1 cellular context compared by ENCODE assay signal in the genomic region with DNA sequence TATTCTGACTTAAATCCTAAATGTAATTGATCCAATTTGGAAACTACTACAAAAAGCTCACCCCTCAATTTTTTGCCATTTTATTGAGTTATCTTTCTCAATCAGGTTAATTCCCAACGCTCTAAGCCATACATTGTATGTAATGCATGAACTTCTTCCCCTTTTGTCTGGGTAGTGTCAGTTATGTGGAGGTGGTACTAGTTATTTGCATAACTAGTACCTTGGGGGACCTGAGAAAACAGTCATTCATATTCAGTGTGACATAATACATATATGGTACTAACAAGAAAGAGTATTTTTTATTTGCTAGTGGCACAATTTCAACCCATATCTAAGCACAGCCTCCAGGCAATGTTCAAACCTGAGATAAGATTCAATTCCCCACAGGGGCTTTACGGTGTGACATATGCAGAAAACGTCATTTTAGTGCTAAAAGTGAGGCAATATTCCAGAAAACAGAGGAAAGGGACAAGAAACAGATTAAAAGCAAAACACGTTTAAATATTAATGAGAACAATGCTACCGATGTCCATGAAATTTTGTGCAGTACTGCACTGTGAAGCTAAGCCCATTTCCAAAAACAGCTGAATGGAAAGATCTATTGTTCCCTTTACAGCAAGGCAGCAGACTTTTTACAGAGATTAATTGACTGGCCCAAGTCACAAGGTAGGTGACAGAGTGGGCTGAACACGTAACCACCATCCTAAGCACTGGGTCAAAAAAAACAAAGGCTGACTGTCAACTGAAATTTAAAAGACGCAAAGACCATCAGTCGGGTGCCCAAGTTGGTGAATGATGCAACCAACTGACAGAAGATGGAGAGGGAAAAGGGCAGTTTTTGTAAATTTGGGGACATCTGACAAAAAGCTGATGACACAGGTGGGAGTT.
TF ChIP-seq lines count a peak whose summit lies in the region.

No MANE protein-coding gene starts in this region.

TF ChIP-seq in K562, 482 proteins besides CTCF, POLR2A, EP300 and RAD21 (continued from another document and continues in another):
- TF ChIP-seq JUN (IDR thresholded peaks at IDR 0.05; ENCODE audit: borderline replicate concordance, low read depth, low read length) (0 out of 2 replicates have a peak, but pooled peaks have one; percentile 44), JUN (CRISPR knock-in tag; IDR thresholded peaks at IDR 0.05; ENCODE audit: borderline replicate concordance) (no peak), TRIM25 (IDR thresholded peaks at IDR 0.05; ENCODE audit: borderline replicate concordance) (no peak), GABPA (tag; conservative IDR thresholded peaks at IDR 0.05; ENCODE audit: low read depth) (no peak), HNRNPK (IDR thresholded peaks at IDR 0.05; ENCODE audit: low read depth, low read length, poor library complexity, severe bottlenecking) (no peak), THRAP3 (IDR thresholded peaks at IDR 0.05; ENCODE audit: borderline replicate concordance) (no peak; the same call in 1 of the 2 replicates), NCOA1 (IDR thresholded peaks at IDR 0.05; ENCODE audit: low read depth) (peak; percentile 40; the same call in 1 of the 2 replicates), ZNF561 (CRISPR knock-in tag; conservative IDR thresholded peaks at IDR 0.05) (no peak), NCOR1 (IDR thresholded peaks at IDR 0.05) (no peak), TBL1XR1 (IDR thresholded peaks at IDR 0.05; ENCODE audit: low read length in 2 of 2) (no peak), CBX2 (IDR thresholded peaks at IDR 0.05; ENCODE audit: insufficient read depth, low read length, poor library complexity, severe bottlenecking) (no peak), NR4A1 (CRISPR knock-in tag; IDR thresholded peaks at IDR 0.05) (no peak), NR4A1 (tag; IDR thresholded peaks at IDR 0.05) (no peak; the same call in none of the 2 replicates), NRF1 (conservative IDR thresholded peaks at IDR 0.05 in 1 of 2, IDR thresholded peaks at IDR 0.05 in 1 of 2) (0 out of 4 replicates have a peak, but pooled peaks of 1 of the 2 experiments have one; percentile 16), YY1 (IDR thresholded peaks at IDR 0.05; ENCODE audit: borderline replicate concordance in 1 of 3, control insufficient read depth in 1 of 3, extremely low read depth in 1 of 3, insufficient read depth in 3 of 3, insufficient read length in 1 of 3, insufficient replicate concordance in 2 of 3, low read depth in 1 of 3, low read length in 2 of 3) (no peak), NR0B1 (IDR thresholded peaks at IDR 0.05; ENCODE audit: partially characterized antibody) (no peak), ILF3 (IDR thresholded peaks at IDR 0.05; ENCODE audit: borderline replicate concordance) (no peak), MEF2A (IDR thresholded peaks at IDR 0.05; ENCODE audit: control insufficient read depth, low read depth, low read length) (no peak), DIDO1 (tag; IDR thresholded peaks at IDR 0.05; ENCODE audit: low read depth) (no peak), RFX5 (IDR thresholded peaks at IDR 0.05; ENCODE audit: low read depth, low read length) (no peak), CREB1 (IDR thresholded peaks at IDR 0.05) (peak; percentile 85; the same call in 1 of the 2 replicates), CREB1 (CRISPR knock-in tag; IDR thresholded peaks at IDR 0.05) (peak; percentile 76), MAFK (IDR thresholded peaks at IDR 0.05; ENCODE audit: low read length) (no peak), ZBTB43 (CRISPR knock-in tag; IDR thresholded peaks at IDR 0.05) (no peak), ZNF408 (CRISPR knock-in tag; IDR thresholded peaks at IDR 0.05; ENCODE audit: low read depth) (no peak), ZNF165 (CRISPR knock-in tag; IDR thresholded peaks at IDR 0.05; ENCODE audit: borderline replicate concordance) (no peak), CCNT2 (IDR thresholded peaks at IDR 0.05; ENCODE audit: borderline replicate concordance, extremely low read depth, insufficient read length, low read depth, low read length) (peak; percentile 4), TRIM28 (IDR thresholded peaks at IDR 0.05) (no peak), CXXC5 (CRISPR knock-in tag; IDR thresholded peaks at IDR 0.05) (peak; percentile 76), ZNF146 (CRISPR knock-in tag; IDR thresholded peaks at IDR 0.05; ENCODE audit: unreplicated experiment) (no peak), HDGF (IDR thresholded peaks at IDR 0.05) (no peak), ZNF407 (IDR thresholded peaks at IDR 0.05; ENCODE audit: low read depth) (no peak), POLR2G (IDR thresholded peaks at IDR 0.05; ENCODE audit: low read depth, low read length) (no peak), HCFC1 (IDR thresholded peaks at IDR 0.05; ENCODE audit: low read depth, low read length) (no peak), RCOR1 (IDR thresholded peaks at IDR 0.05; ENCODE audit: borderline replicate concordance in 1 of 2, low read depth in 2 of 2, low read length in 2 of 2) (no peak; a peak in 1 of 4 replicates)
- TF ChIP-seq, protein P1, sequence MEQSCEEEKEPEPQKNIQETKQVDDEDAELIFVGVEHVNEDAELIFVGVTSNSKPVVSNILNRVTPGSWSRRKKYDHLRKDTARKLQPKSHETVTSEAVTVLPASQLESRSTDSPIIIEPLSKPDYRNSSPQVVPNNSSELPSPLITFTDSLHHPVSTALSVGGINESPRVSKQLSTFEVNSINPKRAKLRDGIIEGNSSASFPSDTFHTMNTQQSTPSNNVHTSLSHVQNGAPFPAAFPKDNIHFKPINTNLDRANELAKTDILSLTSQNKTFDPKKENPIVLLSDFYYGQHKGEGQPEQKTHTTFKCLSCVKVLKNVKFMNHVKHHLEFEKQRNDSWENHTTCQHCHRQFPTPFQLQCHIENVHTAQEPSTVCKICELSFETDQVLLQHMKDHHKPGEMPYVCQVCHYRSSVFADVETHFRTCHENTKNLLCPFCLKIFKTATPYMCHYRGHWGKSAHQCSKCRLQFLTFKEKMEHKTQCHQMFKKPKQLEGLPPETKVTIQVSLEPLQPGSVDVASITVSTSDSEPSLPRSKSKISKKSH (CRISPR knock-in tag; IDR thresholded peaks at IDR 0.05) = no peak
- TF ChIP-seq, protein P2, sequence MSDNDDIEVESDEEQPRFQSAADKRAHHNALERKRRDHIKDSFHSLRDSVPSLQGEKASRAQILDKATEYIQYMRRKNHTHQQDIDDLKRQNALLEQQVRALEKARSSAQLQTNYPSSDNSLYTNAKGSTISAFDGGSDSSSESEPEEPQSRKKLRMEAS (CRISPR knock-in tag; IDR thresholded peaks at IDR 0.05) = no peak
- TF ChIP-seq, protein P3, sequence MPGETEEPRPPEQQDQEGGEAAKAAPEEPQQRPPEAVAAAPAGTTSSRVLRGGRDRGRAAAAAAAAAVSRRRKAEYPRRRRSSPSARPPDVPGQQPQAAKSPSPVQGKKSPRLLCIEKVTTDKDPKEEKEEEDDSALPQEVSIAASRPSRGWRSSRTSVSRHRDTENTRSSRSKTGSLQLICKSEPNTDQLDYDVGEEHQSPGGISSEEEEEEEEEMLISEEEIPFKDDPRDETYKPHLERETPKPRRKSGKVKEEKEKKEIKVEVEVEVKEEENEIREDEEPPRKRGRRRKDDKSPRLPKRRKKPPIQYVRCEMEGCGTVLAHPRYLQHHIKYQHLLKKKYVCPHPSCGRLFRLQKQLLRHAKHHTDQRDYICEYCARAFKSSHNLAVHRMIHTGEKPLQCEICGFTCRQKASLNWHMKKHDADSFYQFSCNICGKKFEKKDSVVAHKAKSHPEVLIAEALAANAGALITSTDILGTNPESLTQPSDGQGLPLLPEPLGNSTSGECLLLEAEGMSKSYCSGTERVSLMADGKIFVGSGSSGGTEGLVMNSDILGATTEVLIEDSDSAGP (CRISPR knock-in tag; IDR thresholded peaks at IDR 0.05) = no peak
- TF ChIP-seq, protein P4, sequence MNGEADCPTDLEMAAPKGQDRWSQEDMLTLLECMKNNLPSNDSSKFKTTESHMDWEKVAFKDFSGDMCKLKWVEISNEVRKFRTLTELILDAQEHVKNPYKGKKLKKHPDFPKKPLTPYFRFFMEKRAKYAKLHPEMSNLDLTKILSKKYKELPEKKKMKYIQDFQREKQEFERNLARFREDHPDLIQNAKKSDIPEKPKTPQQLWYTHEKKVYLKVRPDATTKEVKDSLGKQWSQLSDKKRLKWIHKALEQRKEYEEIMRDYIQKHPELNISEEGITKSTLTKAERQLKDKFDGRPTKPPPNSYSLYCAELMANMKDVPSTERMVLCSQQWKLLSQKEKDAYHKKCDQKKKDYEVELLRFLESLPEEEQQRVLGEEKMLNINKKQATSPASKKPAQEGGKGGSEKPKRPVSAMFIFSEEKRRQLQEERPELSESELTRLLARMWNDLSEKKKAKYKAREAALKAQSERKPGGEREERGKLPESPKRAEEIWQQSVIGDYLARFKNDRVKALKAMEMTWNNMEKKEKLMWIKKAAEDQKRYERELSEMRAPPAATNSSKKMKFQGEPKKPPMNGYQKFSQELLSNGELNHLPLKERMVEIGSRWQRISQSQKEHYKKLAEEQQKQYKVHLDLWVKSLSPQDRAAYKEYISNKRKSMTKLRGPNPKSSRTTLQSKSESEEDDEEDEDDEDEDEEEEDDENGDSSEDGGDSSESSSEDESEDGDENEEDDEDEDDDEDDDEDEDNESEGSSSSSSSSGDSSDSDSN (IDR thresholded peaks at IDR 0.05; ENCODE audit: borderline replicate concordance in 1 of 2, low read depth in 2 of 2, low read length in 2 of 2) = no peak
